9 cellular contexts compared by ENCODE assay signal in the genomic region with DNA sequence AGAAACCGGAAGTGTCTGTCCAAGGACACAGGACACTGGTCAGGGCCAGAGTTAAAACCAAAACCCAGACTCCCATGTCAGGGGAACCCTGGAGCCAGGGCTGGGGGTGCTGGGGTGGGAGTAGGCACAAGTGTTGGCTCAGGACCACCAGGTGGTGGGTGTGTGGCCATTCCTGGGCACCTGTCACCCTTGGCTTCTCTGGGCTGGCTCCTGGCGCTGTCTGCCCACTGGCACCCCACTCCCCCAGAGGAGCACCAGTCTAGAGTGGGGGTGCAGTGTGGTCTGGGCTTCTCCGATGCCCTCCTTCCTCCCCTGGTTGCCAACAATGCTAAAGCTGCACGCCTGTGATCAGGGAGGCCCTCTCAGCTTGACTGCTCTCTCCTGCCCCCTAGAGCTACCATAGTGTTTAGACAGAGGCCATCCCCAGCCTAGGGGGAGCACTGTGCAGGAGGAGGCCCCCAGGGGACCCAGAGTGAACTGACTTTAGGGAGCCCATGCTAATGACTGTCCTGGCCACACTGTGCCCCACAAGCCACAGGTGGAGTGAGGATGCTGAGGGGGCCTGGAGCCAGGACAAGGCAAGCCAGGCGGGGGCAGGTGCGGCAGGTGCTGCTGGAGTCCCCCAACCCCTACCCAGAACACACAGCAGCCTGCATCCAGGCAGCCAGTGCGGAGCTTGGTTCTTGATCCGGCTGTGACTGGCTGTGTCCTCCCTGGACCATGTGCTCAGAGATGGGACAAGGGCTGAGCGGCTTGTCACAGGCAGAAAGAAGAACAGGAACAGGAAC. TPM values are rescaled to one million over a fixed set of nuclear protein-coding genes. Genes with fewer than 3 reads are reported as not detected.
DNase-seq lines count a peak whose midpoint lies in the region; ATAC-seq, FAIRE-seq and TF ChIP-seq lines count a peak whose summit lies in the region.
"Had no signal": no experiment of that assay in that cellular context is flagged by ENCODE, and none has a peak within 500 bp of the region (broad histone marks: within the 10 kb centered on the region; RNA-seq: fewer than 3 reads in every experiment).

No MANE protein-coding gene starts in this region.

- peaks cover 31 to 100% (median 93%) of the 10 kb centered on the region in 10 experiments for H3K4me1 ChIP-seq in BLaER1 treated with 17β-estradiol and CSF1 and Interleukin-3, amounts not matched to agents 10 nM and 100 nM
- no peaks in the 10 kb centered on the region for H3K4me1 ChIP-seq in prostate gland (replicated peaks)

- peaks cover 27 to 57% of the 10 kb centered on the region in 2 donors for H3K4me1 Mint-ChIP-seq in natural killer cell

- H3K4me2 ChIP-seq in BLaER1 treated with 17β-estradiol and CSF1 and Interleukin-3, amounts not matched to agents 10 nM and 100 nM, result peak overlapping the region; percentile 60 to 87 (median 83)

- DNase-seq in GM12892 (ENCODE audit: insufficient read length), result peak; percentile 62
- DNase-seq in SHP77 treated with DMSO at 0.1 percent for 48 hours (lab: John Stamatoyannopoulos, UW), result peak; percentile 4
- peak in 6 of 10 donors; percentile 28 to 49 (median 40) for DNase-seq in dorsolateral prefrontal cortex
- peak; percentile 36 for DNase-seq in natural killer cell
- DNase-seq in NCI-H524 treated with DMSO at 0.1 percent for 48 hours (lab: John Stamatoyannopoulos, UW), result no peak
- no peak for DNase-seq in prostate gland (ENCODE audit: low spot score)

- TF ChIP-seq CTCF in dorsolateral prefrontal cortex (IDR thresholded peaks at IDR 0.05 in 54 of 56, conservative IDR thresholded peaks at IDR 0.05 in 2 of 56; ENCODE audit: low read depth in 1 of 56, partially characterized antibody in 56 of 56) (peak in 52 of 56 donors; percentile 29 to 68 (median 49)), natural killer cell (IDR thresholded peaks at IDR 0.05) (peak; percentile 67), prostate gland (IDR thresholded peaks at IDR 0.05) (peak in 1 of 4 experiments; percentile 11)

- H3K4me3 ChIP-seq in BLaER1 treated with 17β-estradiol and CSF1 and Interleukin-3, amounts not matched to agents 10 nM and 100 nM, result no peak overlapping the region
- H3K4me3 ChIP-seq in dorsolateral prefrontal cortex (no peak overlapping the region), prostate gland (no peak overlapping the region)
- H3K4me3 ChIP-seq: SK-N-MC had no signal

- no peaks in the 10 kb centered on the region for H3K27me3 Mint-ChIP-seq in natural killer cell (ENCODE audit: low read depth in 2 of 2)

- TF ChIP-seq POLR2A in GM12892 (IDR thresholded peaks at IDR 0.05; ENCODE audit: low read depth, low read length) (no peak), prostate gland (IDR thresholded peaks at IDR 0.05) (no peak)

- H3K9me3 Mint-ChIP-seq in natural killer cell, result no peaks in the 10 kb centered on the region

- H3K27me3 ChIP-seq in BLaER1 treated with 17β-estradiol and CSF1 and Interleukin-3, amounts not matched to agents 10 nM and 100 nM, result no peaks in the 10 kb centered on the region
- no peaks in the 10 kb centered on the region for H3K27me3 ChIP-seq in dorsolateral prefrontal cortex
- no peaks in the 10 kb centered on the region for H3K27me3 ChIP-seq in prostate gland (replicated peaks; ENCODE audit: insufficient read depth)

- no peaks in the 10 kb centered on the region for H3K36me3 ChIP-seq in BLaER1 treated with 17β-estradiol and CSF1 and Interleukin-3, amounts not matched to agents 10 nM and 100 nM
- H3K36me3 ChIP-seq in prostate gland, result no peaks in the 10 kb centered on the region

- peaks cover 0 to 5% (median 0%) of the 10 kb centered on the region in 11 experiments; a peak in 2 of 22 replicates for H4K20me1 ChIP-seq in BLaER1 treated with 17β-estradiol and CSF1 and Interleukin-3, amounts not matched to agents 10 nM and 100 nM

- no peaks in the 10 kb centered on the region for H3K36me3 Mint-ChIP-seq in natural killer cell

- peak overlapping the region in 3 of 11 experiments; percentile 6 to 47 (median 19); a peak in 3 of 22 replicates for H3K9ac ChIP-seq in BLaER1 treated with 17β-estradiol and CSF1 and Interleukin-3, amounts not matched to agents 10 nM and 100 nM

- H3K4me3 Mint-ChIP-seq in natural killer cell, result peak overlapping the region; percentile 55

- no peaks in the 10 kb centered on the region for H3K9me3 ChIP-seq in BLaER1 treated with 17β-estradiol and CSF1 and Interleukin-3, amounts not matched to agents 10 nM and 100 nM (replicated peaks in 1 of 11)
- H3K9me3 ChIP-seq in prostate gland, result no peaks in the 10 kb centered on the region

- FAIRE-seq in GM12892 (lab: Jason Lieb, UNC), result no peak

- H3K27ac Mint-ChIP-seq in natural killer cell, result peak overlapping the region; percentile 48 to 86

- ATAC-seq in HG02981 (IDR thresholded peaks at IDR 0.05; ENCODE audit: unreplicated experiment), result peak; percentile 53
- peak; percentile 68 to 75 (median 72) for ATAC-seq in natural killer cell

- peak overlapping the region in 6 of 11 experiments; percentile 35 to 70 (median 52); a peak in 10 of 22 replicates for H3K27ac ChIP-seq in BLaER1 treated with 17β-estradiol and CSF1 and Interleukin-3, amounts not matched to agents 10 nM and 100 nM
- no peak overlapping the region for H3K27ac ChIP-seq in dorsolateral prefrontal cortex
- no peak overlapping the region for H3K27ac ChIP-seq in prostate gland
- H3K27ac ChIP-seq: SK-N-MC had no signal

- intact Hi-C loops in dorsolateral prefrontal cortex (cut with DNase I) (loop anchor here in 1 of 2 donors (10.0 kb wide), 1 partner anchor 59 kb away; no protein-coding TSS in a partner anchor), natural killer cell (cut with micrococcal nuclease) (loop anchor here (2.0 to 5.0 kb wide), 3 partner anchors 34 to 117 kb away; a partner anchor contains a TSS), prostate gland (cut with DNase I) (no loop called here)

- 76% methylated on average over 9 of the region's 9 CpGs for WGBS in prostate gland

RNA-seq across cellular contexts. Expression of a gene that starts 11.0 kb away (rescaled TPM):
- 0.11 TPM for polyA plus RNA-seq in GM12892 (2012; ENCODE audit: missing spikeins)
- total RNA-seq in dorsolateral prefrontal cortex (10 to 100 TPM; 16.3 to 54.4 (median 39.2) TPM), natural killer cell (10 to 100 TPM in 2 of 3 donors, 1 to 10 TPM in 1; 9.3 to 12.9 (median 10.9) TPM), prostate gland (1 to 10 TPM; 4.3 to 9.3 TPM)

Comparison
In these comparisons a context has a peak if more than half of its experiments do, and no peak if none do; other contexts are left out.
1. H3K27ac ChIP-seq: peak in BLaER1 treated with 17β-estradiol and CSF1 and Interleukin-3, amounts not matched to agents 10 nM and 100 nM (6 of 11); none in dorsolateral prefrontal cortex (0 of 59) and prostate gland (0 of 2).
2. DNase-seq: peak in GM12892 (single experiment), SHP77 treated with DMSO at 0.1 percent for 48 hours (single experiment), dorsolateral prefrontal cortex (6 of 10) and natural killer cell (single experiment); none in NCI-H524 treated with DMSO at 0.1 percent for 48 hours (single experiment) and prostate gland (single experiment).